ENCODE assay signal across 10 cellular contexts in the genomic region with DNA sequence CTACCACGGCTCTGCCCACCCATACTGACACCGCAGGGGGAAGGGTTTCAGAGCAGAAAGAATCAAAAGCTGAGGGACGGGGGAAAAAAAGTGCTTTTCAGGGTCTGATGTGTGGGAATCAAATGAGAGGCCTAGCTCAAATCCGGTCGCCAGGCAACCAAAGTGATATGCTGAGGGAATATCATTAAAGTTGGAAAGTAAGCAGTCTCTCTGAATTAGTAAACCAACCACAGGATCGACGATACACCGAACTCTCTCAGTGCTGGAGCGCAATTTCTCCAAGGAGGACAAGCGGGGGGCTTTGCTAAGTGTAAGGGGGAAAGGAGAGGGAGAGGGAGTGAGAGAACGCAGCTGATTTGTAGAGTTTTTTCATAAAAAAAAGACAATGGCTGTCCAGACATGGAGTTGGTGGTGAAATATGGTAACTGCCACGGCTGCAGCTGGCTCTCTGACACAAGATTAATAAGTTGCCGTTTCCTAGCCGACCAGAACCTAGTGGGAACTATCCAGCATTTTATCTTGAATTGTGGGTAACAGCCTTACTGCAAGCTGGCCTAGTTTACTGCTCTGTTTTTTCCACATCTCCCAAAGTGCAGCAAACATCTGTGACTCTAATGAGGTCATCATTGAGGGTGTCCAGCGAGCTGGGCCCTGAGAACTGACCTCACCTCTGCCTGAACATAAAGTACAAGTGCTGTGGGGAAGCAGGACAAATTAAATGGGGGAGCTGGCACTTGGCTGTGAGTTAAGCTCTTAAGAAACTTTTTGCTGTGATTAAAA.
A peak's percentile ranks its signal among the peaks of the same experiment; 100 is the strongest.
DNase-seq lines count a peak whose midpoint lies in the region; ATAC-seq and TF ChIP-seq lines count a peak whose summit lies in the region.
"Had no signal": no experiment of that assay in that cellular context is flagged by ENCODE, and none has a peak within 500 bp of the region (broad histone marks: within the 10 kb centered on the region; RNA-seq: fewer than 3 reads in every experiment).

No MANE protein-coding gene starts in this region.

- ATAC-seq in activated T-cell treated with anti-CD3 and anti-CD28 coated beads, Interleukin-2, amount 50 U/mL, for 4 hours, result no peak
- no peak for ATAC-seq in HG02798 (IDR thresholded peaks at IDR 0.05; ENCODE audit: poor library complexity, unreplicated experiment)

- H3K9me3 Mint-ChIP-seq in activated T-cell treated with anti-CD3 and anti-CD28 coated beads, Interleukin-2, amount 50 U/mL, for 4 hours, result no peaks in the 10 kb centered on the region

- no peaks in the 10 kb centered on the region for H4K20me1 ChIP-seq in Karpas-422 (ENCODE audit: insufficient read depth, low read depth, low read length)

- no peaks in the 10 kb centered on the region for H3K79me2 ChIP-seq in Karpas-422 (ENCODE audit: low read length)

- H2AFZ ChIP-seq in Karpas-422 (ENCODE audit: low read length), result peak overlapping the region; percentile 52

- 66 to 78% methylated on average over 15 of the region's 15 CpGs for WGBS in sigmoid colon, 2 donors

- H3K36me3 ChIP-seq in Karpas-422 (ENCODE audit: insufficient read depth, low read length) (no peaks in the 10 kb centered on the region), sigmoid colon (no peaks in the 10 kb centered on the region)

- DNase-seq in Karpas-422 (no peak), dorsolateral prefrontal cortex (peak in 9 of 10 donors; percentile 26 to 59 (median 49)), left kidney (ENCODE audit: low read depth, low spot score) (peak; percentile 85), sigmoid colon (peak; percentile 86), coronary artery (ENCODE audit: low spot score) (no peak), NK-92 (lab: John Stamatoyannopoulos, UW; ENCODE audit: unreplicated experiment) (no peak)
- no peak for DNase-seq in activated T-cell treated with anti-CD3 and anti-CD28 coated beads, Interleukin-2, amount 50 U/mL, for 4 hours
- DNase-seq: HFFc6 had no signal

- no peaks in the 10 kb centered on the region for H3K9me3 ChIP-seq in Karpas-422 (ENCODE audit: low read length)
- no peaks in the 10 kb centered on the region for H3K9me3 ChIP-seq in sigmoid colon

- no peak overlapping the region for H3K9ac ChIP-seq in Karpas-422 (ENCODE audit: low read length)

- peaks cover 13% of the 10 kb centered on the region for H3K4me1 ChIP-seq in Karpas-422 (ENCODE audit: low read length)
- H3K4me1 ChIP-seq in sigmoid colon, result peaks cover 0 to 5% (median 2%) of the 10 kb centered on the region in 4 donors

- H3K4me1 Mint-ChIP-seq in activated T-cell treated with anti-CD3 and anti-CD28 coated beads, Interleukin-2, amount 50 U/mL, for 4 hours (ENCODE audit: low read depth), result no peaks in the 10 kb centered on the region

- intact Hi-C loops in dorsolateral prefrontal cortex (cut with DNase I) (loop anchor here (1.0 to 10.0 kb wide), 4 partner anchors 147 to 516 kb away; no protein-coding TSS in a partner anchor), sigmoid colon (cut with DNase I) (loop anchor here (5.0 kb wide), 1 partner anchor 530 kb away; a partner anchor contains a TSS)

- TF ChIP-seq CTCF in dorsolateral prefrontal cortex (IDR thresholded peaks at IDR 0.05 in 54 of 56, conservative IDR thresholded peaks at IDR 0.05 in 2 of 56; ENCODE audit: low read depth in 1 of 56, partially characterized antibody in 56 of 56) (peak in 8 of 56 donors; percentile 1 to 23 (median 10)), sigmoid colon (IDR thresholded peaks at IDR 0.05) (no peak), coronary artery (IDR thresholded peaks at IDR 0.05) (no peak)

- no peaks in the 10 kb centered on the region for H3K27me3 ChIP-seq in Karpas-422 (ENCODE audit: low read length)
- no peaks in the 10 kb centered on the region for H3K27me3 ChIP-seq in dorsolateral prefrontal cortex
- H3K27me3 ChIP-seq in sigmoid colon, result no peaks in the 10 kb centered on the region

- H3K9me2 ChIP-seq in Karpas-422 (replicated peaks; ENCODE audit: insufficient read depth, low read length), result no peaks in the 10 kb centered on the region

- H3K27me3 Mint-ChIP-seq in activated T-cell treated with anti-CD3 and anti-CD28 coated beads, Interleukin-2, amount 50 U/mL, for 4 hours (ENCODE audit: low read depth), result no peaks in the 10 kb centered on the region

- no peak overlapping the region for H3K4me3 ChIP-seq in Karpas-422 (ENCODE audit: low read length)
- H3K4me3 ChIP-seq in dorsolateral prefrontal cortex, result peak overlapping the region in 41 of 59 donors; percentile 4 to 48 (median 25)
- H3K4me3 ChIP-seq in sigmoid colon, result no peak overlapping the region
- H3K4me3 ChIP-seq in coronary artery, result no peak overlapping the region

- no peak for TF ChIP-seq EP300 in sigmoid colon (IDR thresholded peaks at IDR 0.05)

- no peaks in the 10 kb centered on the region for H3K36me3 Mint-ChIP-seq in activated T-cell treated with anti-CD3 and anti-CD28 coated beads, Interleukin-2, amount 50 U/mL, for 4 hours (ENCODE audit: insufficient read depth)
- H3K36me3 Mint-ChIP-seq: brain had no signal

- H3K27ac ChIP-seq in Karpas-422 (ENCODE audit: low read length), result no peak overlapping the region
- H3K27ac ChIP-seq in dorsolateral prefrontal cortex, result peak overlapping the region; percentile 74 to 97 (median 91)
- peak overlapping the region; percentile 54 to 67 (median 56) for H3K27ac ChIP-seq in sigmoid colon
- H3K27ac ChIP-seq in coronary artery, result peak overlapping the region in 1 of 2 donors; percentile 69

- TF ChIP-seq POLR2A in sigmoid colon (IDR thresholded peaks at IDR 0.05), result no peak

- no peak overlapping the region for H3K4me2 ChIP-seq in Karpas-422 (ENCODE audit: low read depth, low read length, poor library complexity, severe bottlenecking)

- no peak overlapping the region for H3K4me3 Mint-ChIP-seq in activated T-cell treated with anti-CD3 and anti-CD28 coated beads, Interleukin-2, amount 50 U/mL, for 4 hours
- H3K4me3 Mint-ChIP-seq: brain, HFFc6 had no signal

Comparison
In these comparisons a context has a peak if more than half of its experiments do, and no peak if none do; other contexts are left out.
1. DNase-seq: peak in dorsolateral prefrontal cortex (9 of 10), left kidney (single experiment) and sigmoid colon (single experiment); none in Karpas-422 (single experiment), activated T-cell treated with anti-CD3 and anti-CD28 coated beads, Interleukin-2, amount 50 U/mL, for 4 hours (single experiment), coronary artery (single experiment) and NK-92 (single experiment).
2. H3K4me3 ChIP-seq: peak in dorsolateral prefrontal cortex (41 of 59); none in Karpas-422 (single experiment), sigmoid colon (0 of 4) and coronary artery (single experiment).